In the genomic region with DNA sequence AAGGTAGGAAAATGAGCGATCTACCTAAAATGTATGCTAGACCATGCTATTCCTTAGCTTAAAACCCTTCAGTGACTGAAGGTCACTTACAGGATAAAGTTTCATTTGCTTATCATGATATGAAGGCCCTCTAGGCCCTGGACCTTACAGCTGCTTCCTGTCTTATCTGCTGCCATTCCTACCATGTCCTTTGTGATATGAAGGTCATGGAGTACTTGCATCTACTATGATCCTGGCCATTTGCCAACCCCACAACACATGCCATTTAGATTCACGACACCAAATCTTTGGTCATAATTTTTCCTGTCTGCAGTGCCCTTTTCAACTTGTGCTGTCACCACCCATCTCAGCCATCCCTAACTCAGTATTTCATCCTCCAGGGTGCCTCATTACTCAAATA, we compare ENCODE assay signal across 22 cellular contexts.
"Had no signal": no experiment of that assay in that cellular context is flagged by ENCODE, and none has a peak within 500 bp of the region (broad histone marks: within the 10 kb centered on the region; RNA-seq: fewer than 3 reads in every experiment).

No MANE protein-coding gene starts in this region.

- H3K9me3 ChIP-seq: breast epithelium, Peyer's patch had no signal

- H3K27ac ChIP-seq: breast epithelium, KMS-11, Peyer's patch, SK-N-MC had no signal

- H3K9ac ChIP-seq: KMS-11 had no signal

- H3K4me3 ChIP-seq: breast epithelium, Peyer's patch, SK-N-MC had no signal

- H3K36me3 ChIP-seq: breast epithelium, Peyer's patch had no signal

- H3K4me1 ChIP-seq: breast epithelium, Peyer's patch had no signal

- H3K27me3 ChIP-seq: breast epithelium, Peyer's patch had no signal

- H3K4me2 ChIP-seq: KMS-11 had no signal

- ATAC-seq: activated CD8-positive, alpha-beta memory T cell treated with anti-CD3 and anti-CD28 coated beads, Interleukin-2, amount 10 ng/mL, durations not matched to agents 7 days and 5 days; T-cell; WTC11 had no signal

- DNase-seq: activated CD4-positive, alpha-beta T cell treated with anti-CD3 and anti-CD28 coated beads for 48 hours; activated CD4-positive, alpha-beta T cell treated with anti-CD3 and anti-CD28 coated beads, Interleukin-2, amount 50 U/mL, for 4 hours; activated CD4-positive, CD25-positive, alpha-beta regulatory T cell treated with anti-CD3 and anti-CD28 coated beads, Interleukin-2, amount 50 U/mL, for 72 hours; activated CD8-positive, alpha-beta memory T cell treated with anti-CD3 and anti-CD28 coated beads, Interleukin-2, amount 10 ng/mL, durations not matched to agents 7 days and 5 days; activated effector memory CD4-positive, alpha-beta T cell treated with Interleukin-2 at 50 U/mL for 16 hours; activated naive CD4-positive, alpha-beta T cell; activated T-cell treated with anti-CD3 and anti-CD28 coated beads, Interleukin-2, amount 50 U/mL, for 24 hours; aorta; caudate nucleus; NCI-H1092; NCI-H1694 treated with DMSO at 0.1 percent for 48 hours; NCI-H2081 treated with DMSO at 0.1 percent for 48 hours; NCI-H524; NCI-H82; Peyer's patch; T-cell; T-helper 2 cell; T1000 had no signal
